In genomic region chr3:79871656-79872055, GRCh38 we compare ENCODE assay signal across 1 cellular context.
TF ChIP-seq lines count a peak whose summit lies in the region.

No MANE protein-coding gene starts in this region.

TF ChIP-seq in HepG2, 621 proteins besides CTCF, POLR2A, EP300 and RAD21 (continued from another document):
- TF ChIP-seq HIC2 (CRISPR knock-in tag; IDR thresholded peaks at IDR 0.05; ENCODE audit: low read depth) = no peak
